Comparison of ENCODE assay signal across 7 cellular contexts in genomic region chr2:46294185-46294836, GRCh38. TPM values are rescaled to one million over a fixed set of nuclear protein-coding genes. Genes with fewer than 3 reads are reported as not detected.
DNase-seq lines count a peak whose midpoint lies in the region; ATAC-seq lines count a peak whose summit lies in the region.

No MANE protein-coding gene starts in this region.

- CTCF ChIA-PET in activated naive CD4-positive, alpha-beta T cell treated with anti-CD3 and anti-CD28 coated beads, Interleukin-2, amount 10 ng/mL, durations not matched to agents 7 days and 5 days (lab: Charles Lee): interaction anchor here (0.8 to 2.2 kb wide), 16 partner anchors 8 to 283 kb away, joined by 3 to 22 read pairs (median 4); no protein-coding TSS in a partner anchor

- peaks cover 23% of the 10 kb centered on the region for H3K4me1 Mint-ChIP-seq in activated naive CD4-positive, alpha-beta T cell treated with anti-CD3 and anti-CD28 coated beads, Interleukin-2, amount 10 ng/mL, durations not matched to agents 7 days and 5 days
- H3K4me1 Mint-ChIP-seq in activated T-helper 17 cell treated with anti-CD3 and anti-CD28 coated beads, Interleukin-2, amount 50 U/mL, for 72 hours: peaks cover 3% of the 10 kb centered on the region

- H3K4me3 Mint-ChIP-seq in activated naive CD4-positive, alpha-beta T cell treated with anti-CD3 and anti-CD28 coated beads, Interleukin-2, amount 10 ng/mL, durations not matched to agents 7 days and 5 days: no peak overlapping the region
- no peak overlapping the region for H3K4me3 Mint-ChIP-seq in activated T-helper 17 cell treated with anti-CD3 and anti-CD28 coated beads, Interleukin-2, amount 50 U/mL, for 72 hours

- no peaks in the 10 kb centered on the region for H3K9me3 Mint-ChIP-seq in activated naive CD4-positive, alpha-beta T cell treated with anti-CD3 and anti-CD28 coated beads, Interleukin-2, amount 10 ng/mL, durations not matched to agents 7 days and 5 days
- no peaks in the 10 kb centered on the region for H3K9me3 Mint-ChIP-seq in activated T-helper 17 cell treated with anti-CD3 and anti-CD28 coated beads, Interleukin-2, amount 50 U/mL, for 72 hours

- H3K27ac Mint-ChIP-seq in activated naive CD4-positive, alpha-beta T cell treated with anti-CD3 and anti-CD28 coated beads, Interleukin-2, amount 10 ng/mL, durations not matched to agents 7 days and 5 days: no peak overlapping the region
- no peak overlapping the region for H3K27ac Mint-ChIP-seq in activated T-helper 17 cell treated with anti-CD3 and anti-CD28 coated beads, Interleukin-2, amount 50 U/mL, for 72 hours

- peaks cover 81% of the 10 kb centered on the region for H3K27me3 Mint-ChIP-seq in activated naive CD4-positive, alpha-beta T cell treated with anti-CD3 and anti-CD28 coated beads, Interleukin-2, amount 10 ng/mL, durations not matched to agents 7 days and 5 days
- peaks cover 17% of the 10 kb centered on the region for H3K27me3 Mint-ChIP-seq in activated T-helper 17 cell treated with anti-CD3 and anti-CD28 coated beads, Interleukin-2, amount 50 U/mL, for 72 hours

- DNase-seq in DMS153 treated with DMSO at 0.1 percent for 48 hours (lab: John Stamatoyannopoulos, UW; ENCODE audit: unreplicated experiment) (peak; percentile 15), HuH-7.5 (ENCODE audit: low spot score) (peak; percentile 52), medulla oblongata (ENCODE audit: extremely low spot score) (peak; percentile 23), SKM-1 treated with dmso at 0.1 percent for 144 hours (lab: John Stamatoyannopoulos, UW; ENCODE audit: unreplicated experiment) (no peak)
- DNase-seq in activated naive CD4-positive, alpha-beta T cell treated with anti-CD3 and anti-CD28 coated beads, Interleukin-2, amount 10 ng/mL, durations not matched to agents 7 days and 5 days: peak; percentile 57

- no peak for ATAC-seq in HG03039 (IDR thresholded peaks at IDR 0.05; ENCODE audit: unreplicated experiment)
- no peak for ATAC-seq in activated T-helper 17 cell treated with anti-CD3 and anti-CD28 coated beads, Interleukin-2, amount 50 U/mL, for 72 hours (replicated peaks)

- no peaks in the 10 kb centered on the region for H3K36me3 Mint-ChIP-seq in activated naive CD4-positive, alpha-beta T cell treated with anti-CD3 and anti-CD28 coated beads, Interleukin-2, amount 10 ng/mL, durations not matched to agents 7 days and 5 days
- peaks cover 11% of the 10 kb centered on the region for H3K36me3 Mint-ChIP-seq in activated T-helper 17 cell treated with anti-CD3 and anti-CD28 coated beads, Interleukin-2, amount 50 U/mL, for 72 hours (ENCODE audit: low read depth)

RNA-seq across cellular contexts. Expression of gene EPAS1, which starts 2.9 kb away (rescaled TPM):
- total RNA-seq in activated T-helper 17 cell treated with anti-CD3 and anti-CD28 coated beads, Interleukin-2, amount 50 U/mL, for 72 hours: 100 to 1,000 TPM in 1 of 2 donors, 10 to 100 TPM in 1; 53.7 to 210 TPM
